8 cellular contexts compared by ENCODE assay signal in the genomic region with DNA sequence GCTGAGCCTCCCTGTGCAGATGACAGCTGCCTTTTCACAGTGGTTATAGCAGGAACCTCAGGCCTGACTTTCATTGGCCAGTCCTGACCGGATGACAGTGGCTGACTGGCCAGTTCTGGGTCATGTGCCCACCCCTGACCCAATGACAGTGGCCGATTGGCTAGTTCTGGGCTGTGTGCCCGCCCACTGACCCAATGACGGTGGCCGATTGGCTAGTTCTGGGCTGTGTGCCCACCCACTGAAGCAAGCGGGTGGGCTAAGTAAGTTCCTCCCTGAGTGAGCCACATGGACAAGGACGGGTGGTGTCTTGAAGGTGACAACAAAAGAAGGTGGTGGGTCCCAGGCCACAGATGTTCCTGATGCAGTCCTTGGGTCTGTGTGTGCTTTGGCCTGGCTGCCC. TPM values are rescaled to one million over a fixed set of nuclear protein-coding genes. Genes with fewer than 3 reads are reported as not detected.
DNase-seq lines count a peak whose midpoint lies in the region; ATAC-seq and TF ChIP-seq lines count a peak whose summit lies in the region.

No MANE protein-coding gene starts in this region.

- intact Hi-C loops in heart right ventricle (cut with DNase I), result loop anchor here in 1 of 10 donors (10.0 kb wide), 1 partner anchor 73 kb away; no protein-coding TSS in a partner anchor

- H3K9me3 ChIP-seq in SJCRH30 (replicated peaks), result no peaks in the 10 kb centered on the region
- H3K9me3 ChIP-seq in heart right ventricle, result no peaks in the 10 kb centered on the region

- no peaks in the 10 kb centered on the region for H3K27me3 ChIP-seq in SJCRH30
- no peaks in the 10 kb centered on the region for H3K27me3 ChIP-seq in heart right ventricle

- H3K4me1 ChIP-seq in SJCRH30 (peaks cover 16% of the 10 kb centered on the region; the same call in 1 of the 2 replicates), heart right ventricle (peaks cover 0 to 18% (median 0%) of the 10 kb centered on the region in 9 donors)

- ATAC-seq in heart right ventricle (peak; percentile 32 to 80 (median 62)), HG03045 (IDR thresholded peaks at IDR 0.05; ENCODE audit: unreplicated experiment) (no peak), HG02588 (IDR thresholded peaks at IDR 0.05; ENCODE audit: unreplicated experiment) (no peak)

- H3K27ac ChIP-seq in SJCRH30 (no peak overlapping the region), heart right ventricle (peak overlapping the region in 2 of 10 donors; percentile 52 to 89)

- no peak overlapping the region for H3K4me3 ChIP-seq in SJCRH30
- H3K4me3 ChIP-seq in heart right ventricle, result peak overlapping the region in 2 of 10 donors; percentile 16 to 51

- DNase-seq in 8988T, result peak; percentile 94
- peak; percentile 83 for DNase-seq in ELF-1 (ENCODE audit: low read depth, low spot score)
- DNase-seq in SJCRH30, result peak; percentile 64 to 68
- DNase-seq in heart right ventricle, result peak; percentile 20 to 45
- DNase-seq in dedifferentiated amniotic fluid mesenchymal stem cell (ENCODE audit: extremely low spot score), result no peak
- DNase-seq in stimulated activated naive CD4-positive, alpha-beta T cell (lab: John Stamatoyannopoulos, UW), result no peak

- H3K36me3 ChIP-seq in SJCRH30, result 0 out of 2 replicates have a peak, but pooled peaks cover 5% of the 10 kb centered on the region
- peaks cover 0 to 86% (median 19%) of the 10 kb centered on the region in 9 donors for H3K36me3 ChIP-seq in heart right ventricle

- TF ChIP-seq CTCF in heart right ventricle (IDR thresholded peaks at IDR 0.05), result no peak

- WGBS in heart right ventricle, 2 donors, result 94 to 95% methylated on average over 7 of the region's 7 CpGs

RNA-seq across cellular contexts. Expression of a gene that starts 9.5 kb away (rescaled TPM):
- total RNA-seq in SJCRH30 (2014; rRNA removed; shearing (Covaris generic)), result 44.0 and 49.2 TPM in 2 replicates
- total RNA-seq in heart right ventricle, result 10 to 100 TPM; 29.3 to 47.6 (median 34.9) TPM
- 10 to 100 TPM; 62.6 to 64.8 TPM for polyA plus RNA-seq in heart right ventricle

RNA-seq across cellular contexts. Expression of a gene that starts 34.9 kb away (rescaled TPM):
- 47.0 and 48.3 TPM in 2 replicates for total RNA-seq in SJCRH30 (2014; rRNA removed; shearing (Covaris generic))
- 1 to 10 TPM in 5 of 10 donors, under 1 TPM in 5; 0.53 to 7.6 (median 0.96) TPM for total RNA-seq in heart right ventricle
- polyA plus RNA-seq in heart right ventricle, result 10 to 100 TPM in 1 of 2 donors, under 1 TPM in 1; 0.59 to 10.6 TPM

RNA-seq across cellular contexts. Expression of a gene that starts 39.4 kb away (rescaled TPM):
- 1.6 and 1.7 TPM in 2 replicates for total RNA-seq in SJCRH30 (2014; rRNA removed; shearing (Covaris generic))
- total RNA-seq in heart right ventricle, result 1 to 10 TPM in 6 of 10 donors, under 1 TPM in 4; 0.64 to 2.0 (median 1.3) TPM
- 1 to 10 TPM; 1.6 to 4.5 TPM for polyA plus RNA-seq in heart right ventricle

Comparison
In these comparisons a context has a peak if more than half of its experiments do, and no peak if none do; other contexts are left out.
1. DNase-seq: peak in 8988T (single experiment), ELF-1 (single experiment), SJCRH30 (2 of 2) and heart right ventricle (2 of 2); none in dedifferentiated amniotic fluid mesenchymal stem cell (single experiment) and stimulated activated naive CD4-positive, alpha-beta T cell (0 of 6).
2. ATAC-seq: peak in heart right ventricle (8 of 8); none in HG03045 (single experiment) and HG02588 (single experiment).